ENCODE assay signal across 20 cellular contexts in the genomic region with DNA sequence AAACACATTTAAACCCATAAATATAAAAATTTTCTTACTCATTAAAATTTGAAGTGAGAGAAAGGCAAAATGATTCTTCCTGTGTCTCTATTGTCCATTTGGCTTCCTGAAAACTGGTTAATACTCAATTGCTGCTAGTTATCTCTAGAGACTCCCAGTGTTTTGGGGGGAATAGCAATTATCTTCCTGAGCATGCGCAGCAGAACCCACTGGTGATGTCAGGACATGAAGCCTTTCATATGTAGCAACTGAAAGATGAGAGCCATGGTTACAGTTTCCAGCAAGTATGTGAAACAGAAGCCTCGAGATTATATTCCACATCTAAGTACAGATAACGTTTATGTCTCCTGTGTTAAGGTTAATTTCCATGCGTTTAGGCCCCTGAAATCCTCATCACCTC.
"Had no signal": no experiment of that assay in that cellular context is flagged by ENCODE, and none has a peak within 500 bp of the region (broad histone marks: within the 10 kb centered on the region; RNA-seq: fewer than 3 reads in every experiment).

No MANE protein-coding gene starts in this region.

- H3K9me3 ChIP-seq: colonic mucosa, gastrocnemius medialis, heart right ventricle, mucosa of descending colon, prostate gland, right lobe of liver, tibial artery, upper lobe of left lung, vagina had no signal

- H3K4me1 Mint-ChIP-seq: naive thymus-derived CD8-positive, alpha-beta T cell; stimulated activated memory B cell treated with anti-CD40 and anti-IgM and Interleukin-4, amounts not matched to agents 10 μg/mL and 1 μg/mL and 100 μg/mL, for 72 hours had no signal

- H3K36me3 Mint-ChIP-seq: naive thymus-derived CD8-positive, alpha-beta T cell; stimulated activated memory B cell treated with anti-CD40 and anti-IgM and Interleukin-4, amounts not matched to agents 10 μg/mL and 1 μg/mL and 100 μg/mL, for 72 hours had no signal

- H3K27me3 Mint-ChIP-seq: naive thymus-derived CD8-positive, alpha-beta T cell; stimulated activated memory B cell treated with anti-CD40 and anti-IgM and Interleukin-4, amounts not matched to agents 10 μg/mL and 1 μg/mL and 100 μg/mL, for 72 hours; stimulated activated naive CD8-positive, alpha-beta T cell treated with anti-CD3 and anti-CD28 coated beads, Interleukin-15, Interleukin-2, amounts not matched to agents 100 ng/mL and 50 ng/mL, for 24 hours had no signal

- H3K9me3 Mint-ChIP-seq: stimulated activated memory B cell treated with anti-CD40 and anti-IgM and Interleukin-4, amounts not matched to agents 10 μg/mL and 1 μg/mL and 100 μg/mL, for 72 hours; stimulated activated naive CD8-positive, alpha-beta T cell treated with anti-CD3 and anti-CD28 coated beads, Interleukin-15, Interleukin-2, amounts not matched to agents 100 ng/mL and 50 ng/mL, for 24 hours had no signal

- H3K4me3 Mint-ChIP-seq: naive thymus-derived CD8-positive, alpha-beta T cell; stimulated activated memory B cell treated with anti-CD40 and anti-IgM and Interleukin-4, amounts not matched to agents 10 μg/mL and 1 μg/mL and 100 μg/mL, for 72 hours; stimulated activated naive CD8-positive, alpha-beta T cell treated with anti-CD3 and anti-CD28 coated beads, Interleukin-15, Interleukin-2, amounts not matched to agents 100 ng/mL and 50 ng/mL, for 24 hours had no signal

- H3K79me2 ChIP-seq: parathyroid adenoma had no signal

- H3K27ac ChIP-seq: colonic mucosa, gastrocnemius medialis, parathyroid adenoma, prostate gland, right lobe of liver, tibial artery, upper lobe of left lung, vagina had no signal

- H3K27ac Mint-ChIP-seq: naive thymus-derived CD8-positive, alpha-beta T cell; stimulated activated memory B cell treated with anti-CD40 and anti-IgM and Interleukin-4, amounts not matched to agents 10 μg/mL and 1 μg/mL and 100 μg/mL, for 72 hours; stimulated activated naive CD8-positive, alpha-beta T cell treated with anti-CD3 and anti-CD28 coated beads, Interleukin-15, Interleukin-2, amounts not matched to agents 100 ng/mL and 50 ng/mL, for 24 hours had no signal

- H3K36me3 ChIP-seq: colonic mucosa, gastrocnemius medialis, heart right ventricle, prostate gland, right lobe of liver, tibial artery, upper lobe of left lung, vagina had no signal

- ATAC-seq: esophagus mucosa; gastrocnemius medialis; heart right ventricle; mucosa of descending colon; naive thymus-derived CD8-positive, alpha-beta T cell; right lobe of liver; stimulated activated memory B cell treated with anti-CD40 and anti-IgM and Interleukin-4, amounts not matched to agents 10 μg/mL and 1 μg/mL and 100 μg/mL, for 72 hours had no signal

- H3K4me3 ChIP-seq: colonic mucosa, gastrocnemius medialis, heart right ventricle, mucosa of descending colon, prostate gland, right lobe of liver, tibial artery, upper lobe of left lung, vagina had no signal

- DNase-seq: colonic mucosa; dermis blood vessel endothelial cell; effector CD4-positive, alpha-beta T cell; gastrocnemius medialis; heart right ventricle; hypothalamus; kidney glomerular epithelial cell; mammary epithelial cell; mucosa of descending colon; naive thymus-derived CD8-positive, alpha-beta T cell; right lobe of liver; stimulated activated CD4-positive, alpha-beta T cell treated with anti-CD3 and anti-CD28 coated beads, Interleukin-4, amount 100 ng/mL, for 24 hours; tibial artery; upper lobe of left lung had no signal

- H2AFZ ChIP-seq: parathyroid adenoma had no signal

- H3K9ac ChIP-seq: parathyroid adenoma had no signal

- H3K4me1 ChIP-seq: colonic mucosa, gastrocnemius medialis, heart right ventricle, parathyroid adenoma, prostate gland, right lobe of liver, tibial artery, upper lobe of left lung, vagina had no signal

- H3K27me3 ChIP-seq: colonic mucosa, gastrocnemius medialis, heart right ventricle, right lobe of liver, tibial artery, upper lobe of left lung, vagina had no signal
